In genomic region chr17:7119314-7119713, GRCh38 we compare ENCODE assay signal across 1 cellular context.
TF ChIP-seq lines count a peak whose summit lies in the region.

No MANE protein-coding gene starts in this region.

TF ChIP-seq in WTC11, 78 proteins besides CTCF, POLR2A, EP300 and RAD21 (continued from another document):
- TF ChIP-seq ZNF532 (CRISPR knock-in tag; IDR thresholded peaks at IDR 0.05; ENCODE audit: borderline replicate concordance) (no peak), ZNF263 (CRISPR knock-in tag; IDR thresholded peaks at IDR 0.05; ENCODE audit: low read depth) (no peak), ZNF121 (CRISPR knock-in tag; IDR thresholded peaks at IDR 0.05) (no peak), ATF1 (CRISPR knock-in tag; IDR thresholded peaks at IDR 0.05) (no peak), OVOL2 (CRISPR knock-in tag; IDR thresholded peaks at IDR 0.05; ENCODE audit: borderline replicate concordance) (no peak), SMAD4 (CRISPR knock-in tag; IDR thresholded peaks at IDR 0.05) (no peak), CREB1 (CRISPR knock-in tag; IDR thresholded peaks at IDR 0.05) (no peak), ZNF281 (CRISPR knock-in tag; IDR thresholded peaks at IDR 0.05) (no peak), TP53 (CRISPR knock-in tag; IDR thresholded peaks at IDR 0.05) (no peak)
